In the genomic region with DNA sequence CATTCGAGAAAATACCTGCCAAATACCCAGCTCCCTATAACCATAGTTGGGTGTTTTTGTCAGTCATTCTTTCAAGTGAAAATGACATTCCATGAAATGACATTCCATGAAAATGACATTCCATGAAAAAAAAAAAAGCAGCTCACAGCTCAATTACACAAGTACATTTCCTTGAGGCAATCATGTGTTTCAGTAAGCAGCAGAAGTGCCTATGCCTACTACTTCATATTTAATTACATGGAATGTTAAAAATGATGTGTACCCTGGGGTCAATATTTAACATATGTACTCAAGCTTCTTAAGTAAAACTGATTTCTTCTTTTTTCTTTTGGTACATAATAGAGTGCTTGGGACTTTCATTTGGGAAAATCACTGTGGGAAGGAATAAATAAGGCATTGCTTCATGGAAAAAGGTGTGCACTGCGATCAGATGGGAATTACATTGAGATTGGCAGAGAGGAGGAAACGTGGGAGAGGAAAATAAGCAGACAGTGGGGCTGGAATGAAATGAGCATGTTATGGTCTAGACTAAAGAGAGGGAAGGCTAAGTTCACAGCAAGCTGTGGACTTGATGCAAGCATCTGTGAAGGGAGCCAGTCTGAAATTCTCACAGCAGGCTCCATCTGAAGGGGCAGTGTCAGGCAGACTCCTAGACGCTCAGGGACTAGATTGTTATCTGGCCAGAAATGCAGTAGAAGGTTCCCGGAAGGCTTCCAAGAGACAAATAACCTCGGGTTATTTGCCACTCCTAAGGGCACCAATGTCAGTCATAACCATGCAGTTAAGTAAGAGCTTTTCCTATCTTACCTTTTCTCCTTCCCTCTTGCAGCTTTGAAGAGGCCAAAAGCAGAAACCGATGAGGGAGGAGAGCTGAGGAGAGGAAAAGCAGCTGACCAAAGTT, we compare ENCODE assay signal across 1 cellular context.
TF ChIP-seq lines count a peak whose summit lies in the region.

No MANE protein-coding gene starts in this region.

TF ChIP-seq in GM23338, 12 proteins besides CTCF, POLR2A, EP300 and RAD21 (continued from another document):
- TF ChIP-seq, protein P1, sequence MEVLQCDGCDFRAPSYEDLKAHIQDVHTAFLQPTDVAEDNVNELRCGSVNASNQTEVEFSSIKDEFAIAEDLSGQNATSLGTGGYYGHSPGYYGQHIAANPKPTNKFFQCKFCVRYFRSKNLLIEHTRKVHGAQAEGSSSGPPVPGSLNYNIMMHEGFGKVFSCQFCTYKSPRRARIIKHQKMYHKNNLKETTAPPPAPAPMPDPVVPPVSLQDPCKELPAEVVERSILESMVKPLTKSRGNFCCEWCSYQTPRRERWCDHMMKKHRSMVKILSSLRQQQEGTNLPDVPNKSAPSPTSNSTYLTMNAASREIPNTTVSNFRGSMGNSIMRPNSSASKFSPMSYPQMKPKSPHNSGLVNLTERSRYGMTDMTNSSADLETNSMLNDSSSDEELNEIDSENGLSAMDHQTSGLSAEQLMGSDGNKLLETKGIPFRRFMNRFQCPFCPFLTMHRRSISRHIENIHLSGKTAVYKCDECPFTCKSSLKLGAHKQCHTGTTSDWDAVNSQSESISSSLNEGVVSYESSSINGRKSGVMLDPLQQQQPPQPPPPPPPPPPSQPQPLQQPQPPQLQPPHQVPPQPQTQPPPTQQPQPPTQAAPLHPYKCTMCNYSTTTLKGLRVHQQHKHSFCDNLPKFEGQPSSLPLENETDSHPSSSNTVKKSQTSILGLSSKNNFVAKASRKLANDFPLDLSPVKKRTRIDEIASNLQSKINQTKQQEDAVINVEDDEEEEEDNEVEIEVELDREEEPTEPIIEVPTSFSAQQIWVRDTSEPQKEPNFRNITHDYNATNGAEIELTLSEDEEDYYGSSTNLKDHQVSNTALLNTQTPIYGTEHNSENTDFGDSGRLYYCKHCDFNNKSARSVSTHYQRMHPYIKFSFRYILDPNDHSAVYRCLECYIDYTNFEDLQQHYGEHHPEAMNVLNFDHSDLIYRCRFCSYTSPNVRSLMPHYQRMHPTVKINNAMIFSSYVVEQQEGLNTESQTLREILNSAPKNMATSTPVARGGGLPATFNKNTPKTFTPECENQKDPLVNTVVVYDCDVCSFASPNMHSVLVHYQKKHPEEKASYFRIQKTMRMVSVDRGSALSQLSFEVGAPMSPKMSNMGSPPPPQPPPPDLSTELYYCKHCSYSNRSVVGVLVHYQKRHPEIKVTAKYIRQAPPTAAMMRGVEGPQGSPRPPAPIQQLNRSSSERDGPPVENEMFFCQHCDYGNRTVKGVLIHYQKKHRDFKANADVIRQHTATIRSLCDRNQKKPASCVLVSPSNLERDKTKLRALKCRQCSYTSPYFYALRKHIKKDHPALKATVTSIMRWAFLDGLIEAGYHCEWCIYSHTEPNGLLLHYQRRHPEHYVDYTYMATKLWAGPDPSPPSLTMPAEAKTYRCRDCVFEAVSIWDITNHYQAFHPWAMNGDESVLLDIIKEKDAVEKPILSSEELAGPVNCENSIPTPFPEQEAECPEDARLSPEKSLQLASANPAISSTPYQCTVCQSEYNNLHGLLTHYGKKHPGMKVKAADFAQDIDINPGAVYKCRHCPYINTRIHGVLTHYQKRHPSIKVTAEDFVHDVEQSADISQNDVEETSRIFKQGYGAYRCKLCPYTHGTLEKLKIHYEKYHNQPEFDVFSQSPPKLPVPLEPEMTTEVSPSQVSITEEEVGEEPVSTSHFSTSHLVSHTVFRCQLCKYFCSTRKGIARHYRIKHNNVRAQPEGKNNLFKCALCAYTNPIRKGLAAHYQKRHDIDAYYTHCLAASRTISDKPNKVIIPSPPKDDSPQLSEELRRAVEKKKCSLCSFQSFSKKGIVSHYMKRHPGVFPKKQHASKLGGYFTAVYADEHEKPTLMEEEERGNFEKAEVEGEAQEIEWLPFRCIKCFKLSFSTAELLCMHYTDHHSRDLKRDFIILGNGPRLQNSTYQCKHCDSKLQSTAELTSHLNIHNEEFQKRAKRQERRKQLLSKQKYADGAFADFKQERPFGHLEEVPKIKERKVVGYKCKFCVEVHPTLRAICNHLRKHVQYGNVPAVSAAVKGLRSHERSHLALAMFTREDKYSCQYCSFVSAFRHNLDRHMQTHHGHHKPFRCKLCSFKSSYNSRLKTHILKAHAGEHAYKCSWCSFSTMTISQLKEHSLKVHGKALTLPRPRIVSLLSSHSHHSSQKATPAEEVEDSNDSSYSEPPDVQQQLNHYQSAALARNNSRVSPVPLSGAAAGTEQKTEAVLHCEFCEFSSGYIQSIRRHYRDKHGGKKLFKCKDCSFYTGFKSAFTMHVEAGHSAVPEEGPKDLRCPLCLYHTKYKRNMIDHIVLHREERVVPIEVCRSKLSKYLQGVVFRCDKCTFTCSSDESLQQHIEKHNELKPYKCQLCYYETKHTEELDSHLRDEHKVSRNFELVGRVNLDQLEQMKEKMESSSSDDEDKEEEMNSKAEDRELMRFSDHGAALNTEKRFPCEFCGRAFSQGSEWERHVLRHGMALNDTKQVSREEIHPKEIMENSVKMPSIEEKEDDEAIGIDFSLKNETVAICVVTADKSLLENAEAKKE (CRISPR knock-in tag; IDR thresholded peaks at IDR 0.05), result no peak
- TF ChIP-seq EZH2 (IDR thresholded peaks at IDR 0.05; ENCODE audit: low read depth, unreplicated experiment) (no peak), EZH2phosphoT487 (IDR thresholded peaks at IDR 0.05; ENCODE audit: unreplicated experiment) (no peak), JUNB (IDR thresholded peaks at IDR 0.05; ENCODE audit: unreplicated experiment) (no peak), NANOG (IDR thresholded peaks at IDR 0.05; ENCODE audit: borderline replicate concordance) (no peak), CREB1 (CRISPR knock-in tag; IDR thresholded peaks at IDR 0.05; ENCODE audit: low read depth) (no peak)
- TF ChIP-seq, protein P2, sequence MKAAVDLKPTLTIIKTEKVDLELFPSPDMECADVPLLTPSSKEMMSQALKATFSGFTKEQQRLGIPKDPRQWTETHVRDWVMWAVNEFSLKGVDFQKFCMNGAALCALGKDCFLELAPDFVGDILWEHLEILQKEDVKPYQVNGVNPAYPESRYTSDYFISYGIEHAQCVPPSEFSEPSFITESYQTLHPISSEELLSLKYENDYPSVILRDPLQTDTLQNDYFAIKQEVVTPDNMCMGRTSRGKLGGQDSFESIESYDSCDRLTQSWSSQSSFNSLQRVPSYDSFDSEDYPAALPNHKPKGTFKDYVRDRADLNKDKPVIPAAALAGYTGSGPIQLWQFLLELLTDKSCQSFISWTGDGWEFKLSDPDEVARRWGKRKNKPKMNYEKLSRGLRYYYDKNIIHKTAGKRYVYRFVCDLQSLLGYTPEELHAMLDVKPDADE (IDR thresholded peaks at IDR 0.05), result no peak
- TF ChIP-seq, protein P3, sequence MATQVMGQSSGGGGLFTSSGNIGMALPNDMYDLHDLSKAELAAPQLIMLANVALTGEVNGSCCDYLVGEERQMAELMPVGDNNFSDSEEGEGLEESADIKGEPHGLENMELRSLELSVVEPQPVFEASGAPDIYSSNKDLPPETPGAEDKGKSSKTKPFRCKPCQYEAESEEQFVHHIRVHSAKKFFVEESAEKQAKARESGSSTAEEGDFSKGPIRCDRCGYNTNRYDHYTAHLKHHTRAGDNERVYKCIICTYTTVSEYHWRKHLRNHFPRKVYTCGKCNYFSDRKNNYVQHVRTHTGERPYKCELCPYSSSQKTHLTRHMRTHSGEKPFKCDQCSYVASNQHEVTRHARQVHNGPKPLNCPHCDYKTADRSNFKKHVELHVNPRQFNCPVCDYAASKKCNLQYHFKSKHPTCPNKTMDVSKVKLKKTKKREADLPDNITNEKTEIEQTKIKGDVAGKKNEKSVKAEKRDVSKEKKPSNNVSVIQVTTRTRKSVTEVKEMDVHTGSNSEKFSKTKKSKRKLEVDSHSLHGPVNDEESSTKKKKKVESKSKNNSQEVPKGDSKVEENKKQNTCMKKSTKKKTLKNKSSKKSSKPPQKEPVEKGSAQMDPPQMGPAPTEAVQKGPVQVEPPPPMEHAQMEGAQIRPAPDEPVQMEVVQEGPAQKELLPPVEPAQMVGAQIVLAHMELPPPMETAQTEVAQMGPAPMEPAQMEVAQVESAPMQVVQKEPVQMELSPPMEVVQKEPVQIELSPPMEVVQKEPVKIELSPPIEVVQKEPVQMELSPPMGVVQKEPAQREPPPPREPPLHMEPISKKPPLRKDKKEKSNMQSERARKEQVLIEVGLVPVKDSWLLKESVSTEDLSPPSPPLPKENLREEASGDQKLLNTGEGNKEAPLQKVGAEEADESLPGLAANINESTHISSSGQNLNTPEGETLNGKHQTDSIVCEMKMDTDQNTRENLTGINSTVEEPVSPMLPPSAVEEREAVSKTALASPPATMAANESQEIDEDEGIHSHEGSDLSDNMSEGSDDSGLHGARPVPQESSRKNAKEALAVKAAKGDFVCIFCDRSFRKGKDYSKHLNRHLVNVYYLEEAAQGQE (IDR thresholded peaks at IDR 0.05; ENCODE audit: unreplicated experiment), result no peak
